ENCODE assay signal across 8 cellular contexts in genomic region chr11:47186076-47186936, GRCh38. TPM values are rescaled to one million over a fixed set of nuclear protein-coding genes. Genes with fewer than 3 reads are reported as not detected.
DNase-seq lines count a peak whose midpoint lies in the region; ATAC-seq, FAIRE-seq and TF ChIP-seq lines count a peak whose summit lies in the region.

TSS of gene PACSIN3 (minus strand) at chr11:47186434. CDS start at chr11:47182727, 3,707 bp downstream.

- H3K4me2 ChIP-seq in neural progenitor cell: peak within 1 kb of the TSS; percentile 83

- no peak within 1 kb of the TSS for H3K27ac ChIP-seq in neural progenitor cell

- no peaks in the 10 kb centered on the region for H3K36me3 Mint-ChIP-seq in neural progenitor cell

- peak within 1 kb of the TSS; percentile 64 for H3K4me3 ChIP-seq in neural progenitor cell

- no peak for FAIRE-seq in frontal cortex (lab: Jason Lieb, UNC)

- H3K4me1 Mint-ChIP-seq in neural progenitor cell: peaks cover 10% of the 10 kb centered on the region

- no peaks in the 10 kb centered on the region for H3K36me3 ChIP-seq in neural progenitor cell

- H3K27ac Mint-ChIP-seq in neural progenitor cell: no peak within 1 kb of the TSS

- no peak for TF ChIP-seq CTCF in neural progenitor cell (IDR thresholded peaks at IDR 0.05)

- peak; percentile 48 for DNase-seq in CD1c-positive myeloid dendritic cell (ENCODE audit: extremely low spot score)
- DNase-seq in NCI-H460 (ENCODE audit: extremely low read depth, low read depth): no peak
- peak; percentile 52 for DNase-seq in activated naive CD4-positive, alpha-beta T cell treated with Interleukin-2 at 50 U/mL for 16 hours
- peak; percentile 65 to 74 for DNase-seq in frontal cortex (ENCODE audit: low spot score in 2 of 2)
- DNase-seq in neural progenitor cell (ENCODE audit: low spot score): peak; percentile 75
- no peak for DNase-seq in DMS79 (lab: John Stamatoyannopoulos, UW)

- H3K27me3 ChIP-seq in neural progenitor cell: peaks cover 47% of the 10 kb centered on the region

- ATAC-seq in GM21529 (IDR thresholded peaks at IDR 0.05; ENCODE audit: unreplicated experiment): peak; percentile 55
- no peak for ATAC-seq in GM21390 (IDR thresholded peaks at IDR 0.05; ENCODE audit: unreplicated experiment)

- H3K79me2 ChIP-seq in neural progenitor cell (ENCODE audit: low read depth): no peaks in the 10 kb centered on the region

- H3K9me3 Mint-ChIP-seq in neural progenitor cell: no peaks in the 10 kb centered on the region

- peaks cover 41% of the 10 kb centered on the region for H3F3A ChIP-seq in neural progenitor cell (ENCODE audit: low read depth)

- H4K20me1 ChIP-seq in neural progenitor cell (ENCODE audit: low read depth): no peaks in the 10 kb centered on the region

- H3K4me3 Mint-ChIP-seq in neural progenitor cell: peak within 1 kb of the TSS; percentile 83

- peaks cover 44% of the 10 kb centered on the region for H3K27me3 Mint-ChIP-seq in neural progenitor cell (ENCODE audit: insufficient read depth, low read depth)

- H3K4me1 ChIP-seq in neural progenitor cell: peaks cover 20% of the 10 kb centered on the region

- H3K9ac ChIP-seq in neural progenitor cell: no peak within 1 kb of the TSS

- no peaks in the 10 kb centered on the region for H3K9me3 ChIP-seq in neural progenitor cell (ENCODE audit: low read depth)

- H2AFZ ChIP-seq in neural progenitor cell (replicated peaks): peak within 1 kb of the TSS; percentile 59

RNA-seq across cellular contexts. Expression of gene PACSIN3, which starts in this region (rescaled TPM):
- total RNA-seq in NCI-H460 (2014; rRNA removed; shearing (Covaris generic)): 19.2 and 21.8 TPM in 2 replicates
- polyA plus RNA-seq in NCI-H460 (2014; cell fraction: nucleus; rRNA removed): 46.7 and 52.6 TPM in 2 replicates
- total RNA-seq in frontal cortex (2.0 TPM), neural progenitor cell (ENCODE audit: low replicate concordance) (7.1 and 11.2 TPM in 2 replicates)

Comparison
In these comparisons a context has a peak if more than half of its experiments do, and no peak if none do; other contexts are left out.
1. DNase-seq: peak in CD1c-positive myeloid dendritic cell (single experiment), activated naive CD4-positive, alpha-beta T cell treated with Interleukin-2 at 50 U/mL for 16 hours (single experiment), frontal cortex (2 of 2) and neural progenitor cell (single experiment); none in NCI-H460 (single experiment) and DMS79 (single experiment).